Comparison of ENCODE assay signal across 1 cellular context in the genomic region with DNA sequence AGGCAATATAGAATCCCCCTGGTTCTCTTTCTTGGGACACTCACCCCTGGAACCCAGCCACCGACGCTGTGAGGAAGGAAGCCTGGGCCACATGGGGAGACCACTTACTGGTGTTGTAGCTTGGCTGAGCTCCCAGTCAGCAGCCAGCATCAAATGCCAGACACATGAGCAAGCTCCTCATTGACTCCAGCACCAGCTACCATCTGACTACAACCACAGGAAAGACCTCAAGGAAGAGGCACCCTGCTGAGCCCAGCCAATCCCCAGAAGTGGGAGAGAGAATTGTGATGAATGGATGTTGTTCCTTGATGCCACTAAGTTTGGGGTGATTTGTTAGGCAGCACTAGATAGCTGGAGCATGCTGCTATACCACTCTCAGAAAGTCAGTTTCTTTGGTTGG.
TF ChIP-seq lines count a peak whose summit lies in the region.

No MANE protein-coding gene starts in this region.

TF ChIP-seq in HepG2, 621 proteins besides CTCF, POLR2A, EP300 and RAD21:
- TF ChIP-seq ZNF331 (CRISPR knock-in tag; IDR thresholded peaks at IDR 0.05): peak; percentile 98
- TF ChIP-seq, protein P1, sequence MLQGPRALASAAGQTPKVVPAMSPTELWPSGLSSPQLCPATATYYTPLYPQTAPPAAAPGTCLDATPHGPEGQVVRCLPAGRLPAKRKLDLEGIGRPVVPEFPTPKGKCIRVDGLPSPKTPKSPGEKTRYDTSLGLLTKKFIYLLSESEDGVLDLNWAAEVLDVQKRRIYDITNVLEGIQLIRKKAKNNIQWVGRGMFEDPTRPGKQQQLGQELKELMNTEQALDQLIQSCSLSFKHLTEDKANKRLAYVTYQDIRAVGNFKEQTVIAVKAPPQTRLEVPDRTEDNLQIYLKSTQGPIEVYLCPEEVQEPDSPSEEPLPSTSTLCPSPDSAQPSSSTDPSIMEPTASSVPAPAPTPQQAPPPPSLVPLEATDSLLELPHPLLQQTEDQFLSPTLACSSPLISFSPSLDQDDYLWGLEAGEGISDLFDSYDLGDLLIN (CRISPR knock-in tag; IDR thresholded peaks at IDR 0.05; ENCODE audit: borderline replicate concordance): no peak
